In the genomic region with DNA sequence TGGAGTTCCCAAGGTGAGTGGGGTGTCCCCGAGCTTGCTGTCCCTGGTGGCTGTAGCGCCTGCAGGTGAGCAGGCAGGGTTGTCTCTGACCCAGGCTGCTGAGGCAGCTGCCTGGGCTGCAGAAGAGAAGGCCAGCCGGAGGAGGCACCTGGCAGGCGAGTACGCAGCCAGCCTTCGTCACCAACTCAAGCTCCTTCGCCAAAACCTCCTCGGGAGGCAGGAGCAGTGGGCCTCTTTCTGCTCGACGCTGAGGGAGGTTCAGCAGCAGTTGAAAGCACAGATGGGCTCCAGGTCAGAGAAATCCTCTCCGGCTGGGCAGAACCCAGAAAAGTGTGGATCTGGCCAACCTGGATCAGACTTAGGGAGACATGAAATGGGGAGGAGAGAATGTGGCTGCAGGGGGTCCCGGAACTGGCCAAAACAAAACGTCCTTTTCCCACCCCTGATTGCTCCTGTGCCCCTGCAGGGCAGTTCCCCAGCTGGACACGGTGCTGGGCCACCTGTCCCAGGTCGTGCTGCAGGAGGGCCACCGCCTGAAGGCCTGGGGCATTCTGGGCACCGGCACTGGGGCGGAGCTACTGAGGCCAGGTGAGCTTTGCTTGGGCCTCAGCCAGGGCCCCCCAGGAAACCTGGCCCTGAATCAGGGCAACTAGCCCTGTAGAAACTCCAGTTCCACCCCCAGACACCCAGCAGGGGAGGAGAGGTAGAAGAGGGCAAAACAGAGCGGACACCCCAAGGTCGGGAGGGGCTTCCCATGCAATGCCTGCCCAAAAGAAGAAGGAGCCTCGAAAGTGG, we compare ENCODE assay signal across 15 cellular contexts. TPM values are rescaled to one million over a fixed set of nuclear protein-coding genes. Genes with fewer than 3 reads are reported as not detected.
DNase-seq lines count a peak whose midpoint lies in the region; ATAC-seq and TF ChIP-seq lines count a peak whose summit lies in the region.
"Had no signal": no experiment of that assay in that cellular context is flagged by ENCODE, and none has a peak within 500 bp of the region (broad histone marks: within the 10 kb centered on the region; RNA-seq: fewer than 3 reads in every experiment).

No MANE protein-coding gene starts in this region.

- CTCF ChIA-PET in Panc1 (lab: Charles Lee): interaction anchor here (0.6 to 1.0 kb wide), 2 partner anchors 95 to 172 kb away, joined by 3 to 4 read pairs; no protein-coding TSS in a partner anchor

- H3K27me3 ChIP-seq in right cardiac atrium (ENCODE audit: control insufficient read depth, insufficient read depth) (no peaks in the 10 kb centered on the region), left ventricle myocardium inferior (ENCODE audit: low read depth) (peaks cover 42% of the 10 kb centered on the region), Panc1 (ENCODE audit: control insufficient read depth, insufficient read depth, low read length) (peaks cover 3% of the 10 kb centered on the region), iPS-15b (ENCODE audit: control insufficient read depth, insufficient read depth, low read length) (peaks cover 5% of the 10 kb centered on the region)

- H3K4me3 ChIP-seq in right cardiac atrium (ENCODE audit: low read length): no peak overlapping the region
- no peak overlapping the region for H3K4me3 ChIP-seq in left ventricle myocardium inferior
- H3K4me3 ChIP-seq in Panc1 (ENCODE audit: low read depth in 2 of 2, low read length in 2 of 2): no peak overlapping the region
- H3K4me3 ChIP-seq in iPS-15b (ENCODE audit: low read depth, low read length): peak overlapping the region; percentile 72

- in situ Hi-C loops in Panc1 (cut with HindIII; ENCODE audit: low pct_unique_long_range_greater_than_20kb, low sequenced_read_pairs): no loop called here

- H3K4me1 ChIP-seq in right cardiac atrium (ENCODE audit: control insufficient read depth, insufficient read depth, low read length) (no peaks in the 10 kb centered on the region), left ventricle myocardium inferior (no peaks in the 10 kb centered on the region), Panc1 (ENCODE audit: control insufficient read depth, insufficient read depth, low read length) (no peaks in the 10 kb centered on the region), iPS-15b (ENCODE audit: control insufficient read depth, insufficient read depth, low read length) (peaks cover 7% of the 10 kb centered on the region)

- H3K9me3 ChIP-seq in right cardiac atrium (ENCODE audit: control insufficient read depth, low read length): no peaks in the 10 kb centered on the region
- no peaks in the 10 kb centered on the region for H3K9me3 ChIP-seq in left ventricle myocardium inferior (replicated peaks)
- no peaks in the 10 kb centered on the region for H3K9me3 ChIP-seq in Panc1 (ENCODE audit: control insufficient read depth, insufficient read depth, low read depth, low read length)
- no peaks in the 10 kb centered on the region for H3K9me3 ChIP-seq in iPS-15b (ENCODE audit: control insufficient read depth, insufficient read depth, low read length)

- WGBS in right cardiac atrium: 76% methylated on average over 21 of the region's 21 CpGs

- DNase-seq in right cardiac atrium (peak in 2 of 3 donors; percentile 26 to 50), left ventricle myocardium inferior (no peak), Panc1 (ENCODE audit: low read depth, low spot score) (no peak), NCI-H1694 treated with DMSO at 0.1 percent for 48 hours (lab: John Stamatoyannopoulos, UW) (no peak), DMS 273 (lab: John Stamatoyannopoulos, UW; ENCODE audit: unreplicated experiment) (no peak)

- intact Hi-C loops in right cardiac atrium (cut with DNase I) (loop anchor here in 1 of 4 donors (10.0 kb wide), 1 partner anchor 109 kb away; no protein-coding TSS in a partner anchor), left ventricle myocardium inferior (cut with micrococcal nuclease) (no loop called here), Panc1 (cut with micrococcal nuclease; ENCODE audit: unreplicated experiment) (no loop called here)

- BruUV-seq in Panc1 (replicated peaks; lab: Mats Ljungman, UMichigan): no TSS peak

- ATAC-seq in right cardiac atrium (no peak), Panc1 (peak; percentile 22), GM18868 (IDR thresholded peaks at IDR 0.05; ENCODE audit: unreplicated experiment) (no peak), GM19324 (IDR thresholded peaks at IDR 0.05; ENCODE audit: low FRiP score, unreplicated experiment) (no peak)

- H3K9ac ChIP-seq in iPS-15b (ENCODE audit: low read depth, low read length): no peak overlapping the region

- H3K27ac ChIP-seq in right cardiac atrium (ENCODE audit: low read length): no peak overlapping the region
- no peak overlapping the region for H3K27ac ChIP-seq in left ventricle myocardium inferior (replicated peaks)
- no peak overlapping the region for H3K27ac ChIP-seq in Panc1 (ENCODE audit: low read length)

- TF ChIP-seq CTCF in left ventricle myocardium inferior (IDR thresholded peaks at IDR 0.05; ENCODE audit: borderline replicate concordance) (no peak), Panc1 (IDR thresholded peaks at IDR 0.05) (no peak)

- POLR2A ChIA-PET in Panc1 (lab: Charles Lee): no interaction called here

- no peaks in the 10 kb centered on the region for H3K36me3 ChIP-seq in left ventricle myocardium inferior
- no peaks in the 10 kb centered on the region for H3K36me3 ChIP-seq in Panc1 (ENCODE audit: control insufficient read depth, insufficient read depth, low read length)
- H3K36me3 ChIP-seq in iPS-15b (ENCODE audit: control insufficient read depth, insufficient read depth, low read length): no peaks in the 10 kb centered on the region

RNA-seq across cellular contexts. Expression of a gene that starts 56.7 kb away (rescaled TPM):
- total RNA-seq in right cardiac atrium: not detected
- not detected for polyA plus RNA-seq in right cardiac atrium
- total RNA-seq in left ventricle myocardium inferior: not detected
- total RNA-seq in Panc1 (2021; ENCODE audit: unreplicated experiment): not detected
- not detected for polyA plus RNA-seq in Panc1 (2012; ENCODE audit: insufficient read length)
- total RNA-seq: CD8-positive, alpha-beta memory T cell; HFFc6; mononuclear cell; omental fat pad; urinary bladder had no signal
- polyA plus RNA-seq: AG04450; CD8-positive, alpha-beta memory T cell; urinary bladder had no signal

RNA-seq across cellular contexts. Expression of a gene that starts 59.1 kb away (rescaled TPM):
- total RNA-seq in right cardiac atrium: not detected
- not detected for polyA plus RNA-seq in right cardiac atrium
- not detected for total RNA-seq in left ventricle myocardium inferior
- total RNA-seq in Panc1 (2021; ENCODE audit: unreplicated experiment): not detected
- polyA plus RNA-seq in Panc1 (2012; ENCODE audit: insufficient read length): not detected
- total RNA-seq: CD8-positive, alpha-beta memory T cell; HFFc6; kidney epithelial cell; mononuclear cell; omental fat pad; urinary bladder had no signal
- polyA plus RNA-seq: CD8-positive, alpha-beta memory T cell; urinary bladder had no signal

Comparison
In these comparisons a context has a peak if more than half of its experiments do, and no peak if none do; other contexts are left out.
1. DNase-seq: peak in right cardiac atrium (2 of 3); none in left ventricle myocardium inferior (single experiment), Panc1 (single experiment), NCI-H1694 treated with DMSO at 0.1 percent for 48 hours (single experiment) and DMS 273 (single experiment).